In the genomic region with DNA sequence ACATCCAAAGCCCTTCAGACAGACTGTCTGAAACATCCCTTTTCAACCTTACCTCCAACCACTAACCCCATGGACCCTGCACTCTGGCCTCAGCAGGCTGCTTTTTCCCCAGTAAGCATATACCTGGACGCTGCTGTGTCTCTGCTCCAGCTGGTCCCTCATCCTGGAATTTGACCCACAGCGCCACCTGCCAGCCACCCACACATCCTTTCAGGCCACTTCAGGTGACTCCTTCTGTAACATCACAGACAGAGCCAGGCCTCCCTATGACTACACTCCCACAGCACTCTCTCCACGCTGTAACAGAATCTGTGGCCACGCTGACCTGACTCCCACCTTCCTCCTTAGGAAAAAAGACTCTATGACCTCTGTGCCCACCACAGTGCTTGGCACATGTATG, we compare ENCODE assay signal across 1 cellular context.
A peak's percentile ranks its signal among the peaks of the same experiment; 100 is the strongest.
TF ChIP-seq lines count a peak whose summit lies in the region.

No MANE protein-coding gene starts in this region.

TF ChIP-seq in HepG2, 621 proteins besides CTCF, POLR2A, EP300 and RAD21 (continues in another document):
- TF ChIP-seq MTF2 (CRISPR knock-in tag; IDR thresholded peaks at IDR 0.05; ENCODE audit: borderline replicate concordance) (no peak), MXI1 (IDR thresholded peaks at IDR 0.05; ENCODE audit: borderline replicate concordance, low read depth, low read length) (no peak), ZNF234 (CRISPR knock-in tag; conservative IDR thresholded peaks at IDR 0.05) (no peak), MAFK (conservative IDR thresholded peaks at IDR 0.05 in 1 of 2, IDR thresholded peaks at IDR 0.05 in 1 of 2; ENCODE audit: low read length in 2 of 2) (0 out of 4 replicates have a peak, but pooled peaks of 1 of the 2 experiments have one; percentile 1), AHR (CRISPR knock-in tag; IDR thresholded peaks at IDR 0.05) (no peak), REXO4 (CRISPR knock-in tag; IDR thresholded peaks at IDR 0.05; ENCODE audit: borderline replicate concordance) (no peak), STAG1 (CRISPR knock-in tag; IDR thresholded peaks at IDR 0.05) (0 out of 2 replicates have a peak, but pooled peaks have one; percentile 28), MBNL3 (CRISPR knock-in tag; conservative IDR thresholded peaks at IDR 0.05) (no peak), ZNF136 (CRISPR knock-in tag; IDR thresholded peaks at IDR 0.05; ENCODE audit: low read depth) (no peak), MTA3 (CRISPR knock-in tag; IDR thresholded peaks at IDR 0.05) (no peak), LCORL (IDR thresholded peaks at IDR 0.05) (no peak), LCORL (CRISPR knock-in tag; IDR thresholded peaks at IDR 0.05) (no peak), ZFP90 (CRISPR knock-in tag; IDR thresholded peaks at IDR 0.05; ENCODE audit: borderline replicate concordance) (no peak), MEIS1 (CRISPR knock-in tag; IDR thresholded peaks at IDR 0.05; ENCODE audit: borderline replicate concordance) (no peak), POLR2AphosphoS2 (IDR thresholded peaks at IDR 0.05; ENCODE audit: low read depth, low read length) (no peak), ARNTL (CRISPR knock-in tag; IDR thresholded peaks at IDR 0.05) (no peak), YY1 (IDR thresholded peaks at IDR 0.05; ENCODE audit: insufficient read depth, insufficient replicate concordance, low read depth, low read length) (no peak), IKZF1 (IDR thresholded peaks at IDR 0.05) (no peak), CREB1 (IDR thresholded peaks at IDR 0.05) (no peak), CREB1 (CRISPR knock-in tag; IDR thresholded peaks at IDR 0.05) (no peak), SALL1 (CRISPR knock-in tag; IDR thresholded peaks at IDR 0.05) (no peak), ZNF501 (CRISPR knock-in tag; IDR thresholded peaks at IDR 0.05) (no peak), AKAP8 (CRISPR knock-in tag; IDR thresholded peaks at IDR 0.05) (no peak), ZNF160 (CRISPR knock-in tag; IDR thresholded peaks at IDR 0.05) (no peak), ZNF367 (CRISPR knock-in tag; IDR thresholded peaks at IDR 0.05; ENCODE audit: borderline replicate concordance) (no peak), MAFG (CRISPR knock-in tag; IDR thresholded peaks at IDR 0.05) (no peak), SMC3 (IDR thresholded peaks at IDR 0.05; ENCODE audit: low read length) (peak; percentile 45; the same call in 1 of the 2 replicates), TAF1 (CRISPR knock-in tag; IDR thresholded peaks at IDR 0.05) (no peak), ZNF264 (CRISPR knock-in tag; IDR thresholded peaks at IDR 0.05) (no peak), MED1 (CRISPR knock-in tag; IDR thresholded peaks at IDR 0.05) (no peak), ZMYM2 (CRISPR knock-in tag; IDR thresholded peaks at IDR 0.05) (no peak), HNF4A (CRISPR knock-in tag; IDR thresholded peaks at IDR 0.05) (0 out of 2 replicates have a peak, but pooled peaks have one; percentile 8), RXRB (CRISPR knock-in tag; IDR thresholded peaks at IDR 0.05; ENCODE audit: borderline replicate concordance) (0 out of 2 replicates have a peak, but pooled peaks have one; percentile 16), IKZF4 (CRISPR knock-in tag; IDR thresholded peaks at IDR 0.05; ENCODE audit: borderline replicate concordance, low read depth, not compliant biosample characterization) (no peak), DR1 (CRISPR knock-in tag; IDR thresholded peaks at IDR 0.05) (no peak), TARDBP (CRISPR knock-in tag; IDR thresholded peaks at IDR 0.05) (no peak)
- TF ChIP-seq, protein P1, sequence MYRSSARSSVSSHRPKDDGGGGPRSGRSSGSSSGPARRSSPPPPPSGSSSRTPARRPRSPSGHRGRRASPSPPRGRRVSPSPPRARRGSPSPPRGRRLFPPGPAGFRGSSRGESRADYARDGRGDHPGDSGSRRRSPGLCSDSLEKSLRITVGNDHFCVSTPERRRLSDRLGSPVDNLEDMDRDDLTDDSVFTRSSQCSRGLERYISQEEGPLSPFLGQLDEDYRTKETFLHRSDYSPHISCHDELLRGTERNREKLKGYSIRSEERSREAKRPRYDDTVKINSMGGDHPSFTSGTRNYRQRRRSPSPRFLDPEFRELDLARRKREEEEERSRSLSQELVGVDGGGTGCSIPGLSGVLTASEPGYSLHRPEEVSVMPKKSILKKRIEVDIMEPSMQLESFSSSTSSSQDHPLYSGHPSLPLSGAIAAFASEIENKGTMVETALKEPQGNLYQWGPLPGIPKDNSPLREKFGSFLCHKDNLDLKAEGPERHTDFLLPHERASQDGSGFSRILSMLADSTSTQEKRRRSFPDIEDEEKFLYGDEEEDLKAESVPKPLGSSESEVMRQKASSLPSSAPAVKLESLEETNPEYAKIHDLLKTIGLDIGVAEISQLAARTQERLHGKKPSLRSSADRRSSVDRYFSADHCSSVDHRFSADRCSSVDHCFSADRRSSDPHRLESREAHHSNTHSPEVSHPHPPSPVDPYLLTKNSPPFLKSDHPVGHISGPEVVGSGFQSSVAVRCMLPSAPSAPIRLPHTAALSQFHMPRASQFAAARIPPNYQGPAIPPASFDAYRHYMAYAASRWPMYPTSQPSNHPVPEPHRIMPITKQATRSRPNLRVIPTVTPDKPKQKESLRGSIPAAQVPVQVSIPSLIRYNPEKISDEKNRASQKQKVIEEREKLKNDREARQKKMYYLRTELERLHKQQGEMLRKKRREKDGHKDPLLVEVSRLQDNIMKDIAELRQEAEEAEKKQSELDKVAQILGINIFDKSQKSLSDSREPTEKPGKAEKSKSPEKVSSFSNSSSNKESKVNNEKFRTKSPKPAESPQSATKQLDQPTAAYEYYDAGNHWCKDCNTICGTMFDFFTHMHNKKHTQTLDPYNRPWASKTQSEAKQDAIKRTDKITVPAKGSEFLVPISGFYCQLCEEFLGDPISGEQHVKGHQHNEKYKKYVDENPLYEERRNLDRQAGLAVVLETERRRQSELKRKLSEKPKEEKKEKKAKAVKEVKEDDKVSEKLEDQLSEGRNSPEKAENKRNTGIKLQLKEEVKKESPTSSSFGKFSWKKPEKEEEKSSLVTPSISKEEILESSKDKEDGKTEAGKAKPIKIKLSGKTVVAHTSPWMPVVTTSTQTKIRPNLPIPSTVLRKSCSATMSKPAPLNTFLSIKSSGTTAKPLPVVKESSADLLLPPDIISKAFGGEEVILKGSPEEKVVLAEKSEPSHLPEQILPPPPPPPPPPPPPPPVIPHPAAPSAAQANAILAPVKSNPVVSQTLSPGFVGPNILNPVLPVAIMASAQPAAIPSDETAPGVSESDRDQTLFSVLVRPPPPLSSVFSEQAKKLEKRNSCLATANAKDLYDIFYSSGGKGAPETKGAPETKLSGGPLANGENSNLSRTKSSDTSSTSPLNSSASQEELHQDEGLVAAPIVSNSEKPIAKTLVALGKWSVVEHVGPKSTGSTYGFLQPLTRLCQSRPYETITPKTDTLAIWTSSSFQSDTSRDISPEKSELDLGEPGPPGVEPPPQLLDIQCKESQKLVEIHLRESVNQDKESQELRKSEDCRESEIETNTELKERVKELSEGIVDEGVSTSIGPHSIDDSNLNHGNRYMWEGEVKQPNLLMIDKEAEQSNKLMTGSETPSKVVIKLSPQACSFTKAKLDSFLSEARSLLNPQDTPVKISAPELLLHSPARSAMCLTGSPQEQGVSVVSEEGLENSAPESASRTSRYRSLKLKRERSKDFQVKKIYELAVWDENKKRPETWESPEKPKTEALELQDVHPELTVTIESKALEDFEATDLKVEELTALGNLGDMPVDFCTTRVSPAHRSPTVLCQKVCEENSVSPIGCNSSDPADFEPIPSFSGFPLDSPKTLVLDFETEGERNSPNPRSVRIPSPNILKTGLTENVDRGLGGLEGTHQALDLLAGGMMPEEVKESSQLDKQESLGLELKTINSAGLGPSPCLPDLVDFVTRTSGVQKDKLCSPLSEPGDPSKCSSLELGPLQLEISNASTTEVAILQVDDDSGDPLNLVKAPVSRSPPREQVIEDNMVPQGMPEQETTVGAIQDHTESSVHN (CRISPR knock-in tag; IDR thresholded peaks at IDR 0.05) = no peak
- TF ChIP-seq, protein P2, sequence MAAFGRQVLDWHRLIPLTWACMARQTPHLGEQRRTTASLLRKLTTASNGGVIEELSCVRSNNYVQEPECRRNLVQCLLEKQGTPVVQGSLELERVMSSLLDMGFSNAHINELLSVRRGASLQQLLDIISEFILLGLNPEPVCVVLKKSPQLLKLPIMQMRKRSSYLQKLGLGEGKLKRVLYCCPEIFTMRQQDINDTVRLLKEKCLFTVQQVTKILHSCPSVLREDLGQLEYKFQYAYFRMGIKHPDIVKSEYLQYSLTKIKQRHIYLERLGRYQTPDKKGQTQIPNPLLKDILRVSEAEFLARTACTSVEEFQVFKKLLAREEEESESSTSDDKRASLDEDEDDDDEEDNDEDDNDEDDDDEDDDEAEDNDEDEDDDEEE (CRISPR knock-in tag; IDR thresholded peaks at IDR 0.05) = no peak
- TF ChIP-seq, protein P3, sequence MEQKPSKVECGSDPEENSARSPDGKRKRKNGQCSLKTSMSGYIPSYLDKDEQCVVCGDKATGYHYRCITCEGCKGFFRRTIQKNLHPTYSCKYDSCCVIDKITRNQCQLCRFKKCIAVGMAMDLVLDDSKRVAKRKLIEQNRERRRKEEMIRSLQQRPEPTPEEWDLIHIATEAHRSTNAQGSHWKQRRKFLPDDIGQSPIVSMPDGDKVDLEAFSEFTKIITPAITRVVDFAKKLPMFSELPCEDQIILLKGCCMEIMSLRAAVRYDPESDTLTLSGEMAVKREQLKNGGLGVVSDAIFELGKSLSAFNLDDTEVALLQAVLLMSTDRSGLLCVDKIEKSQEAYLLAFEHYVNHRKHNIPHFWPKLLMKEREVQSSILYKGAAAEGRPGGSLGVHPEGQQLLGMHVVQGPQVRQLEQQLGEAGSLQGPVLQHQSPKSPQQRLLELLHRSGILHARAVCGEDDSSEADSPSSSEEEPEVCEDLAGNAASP (CRISPR knock-in tag; IDR thresholded peaks at IDR 0.05; ENCODE audit: borderline replicate concordance) = peak; percentile 60; the same call in 1 of the 2 replicates
- TF ChIP-seq, protein P4, sequence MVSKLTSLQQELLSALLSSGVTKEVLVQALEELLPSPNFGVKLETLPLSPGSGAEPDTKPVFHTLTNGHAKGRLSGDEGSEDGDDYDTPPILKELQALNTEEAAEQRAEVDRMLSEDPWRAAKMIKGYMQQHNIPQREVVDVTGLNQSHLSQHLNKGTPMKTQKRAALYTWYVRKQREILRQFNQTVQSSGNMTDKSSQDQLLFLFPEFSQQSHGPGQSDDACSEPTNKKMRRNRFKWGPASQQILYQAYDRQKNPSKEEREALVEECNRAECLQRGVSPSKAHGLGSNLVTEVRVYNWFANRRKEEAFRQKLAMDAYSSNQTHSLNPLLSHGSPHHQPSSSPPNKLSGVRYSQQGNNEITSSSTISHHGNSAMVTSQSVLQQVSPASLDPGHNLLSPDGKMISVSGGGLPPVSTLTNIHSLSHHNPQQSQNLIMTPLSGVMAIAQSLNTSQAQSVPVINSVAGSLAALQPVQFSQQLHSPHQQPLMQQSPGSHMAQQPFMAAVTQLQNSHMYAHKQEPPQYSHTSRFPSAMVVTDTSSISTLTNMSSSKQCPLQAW (CRISPR knock-in tag; IDR thresholded peaks at IDR 0.05) = 0 out of 2 replicates have a peak, but pooled peaks have one; percentile 20
- TF ChIP-seq, protein P5, sequence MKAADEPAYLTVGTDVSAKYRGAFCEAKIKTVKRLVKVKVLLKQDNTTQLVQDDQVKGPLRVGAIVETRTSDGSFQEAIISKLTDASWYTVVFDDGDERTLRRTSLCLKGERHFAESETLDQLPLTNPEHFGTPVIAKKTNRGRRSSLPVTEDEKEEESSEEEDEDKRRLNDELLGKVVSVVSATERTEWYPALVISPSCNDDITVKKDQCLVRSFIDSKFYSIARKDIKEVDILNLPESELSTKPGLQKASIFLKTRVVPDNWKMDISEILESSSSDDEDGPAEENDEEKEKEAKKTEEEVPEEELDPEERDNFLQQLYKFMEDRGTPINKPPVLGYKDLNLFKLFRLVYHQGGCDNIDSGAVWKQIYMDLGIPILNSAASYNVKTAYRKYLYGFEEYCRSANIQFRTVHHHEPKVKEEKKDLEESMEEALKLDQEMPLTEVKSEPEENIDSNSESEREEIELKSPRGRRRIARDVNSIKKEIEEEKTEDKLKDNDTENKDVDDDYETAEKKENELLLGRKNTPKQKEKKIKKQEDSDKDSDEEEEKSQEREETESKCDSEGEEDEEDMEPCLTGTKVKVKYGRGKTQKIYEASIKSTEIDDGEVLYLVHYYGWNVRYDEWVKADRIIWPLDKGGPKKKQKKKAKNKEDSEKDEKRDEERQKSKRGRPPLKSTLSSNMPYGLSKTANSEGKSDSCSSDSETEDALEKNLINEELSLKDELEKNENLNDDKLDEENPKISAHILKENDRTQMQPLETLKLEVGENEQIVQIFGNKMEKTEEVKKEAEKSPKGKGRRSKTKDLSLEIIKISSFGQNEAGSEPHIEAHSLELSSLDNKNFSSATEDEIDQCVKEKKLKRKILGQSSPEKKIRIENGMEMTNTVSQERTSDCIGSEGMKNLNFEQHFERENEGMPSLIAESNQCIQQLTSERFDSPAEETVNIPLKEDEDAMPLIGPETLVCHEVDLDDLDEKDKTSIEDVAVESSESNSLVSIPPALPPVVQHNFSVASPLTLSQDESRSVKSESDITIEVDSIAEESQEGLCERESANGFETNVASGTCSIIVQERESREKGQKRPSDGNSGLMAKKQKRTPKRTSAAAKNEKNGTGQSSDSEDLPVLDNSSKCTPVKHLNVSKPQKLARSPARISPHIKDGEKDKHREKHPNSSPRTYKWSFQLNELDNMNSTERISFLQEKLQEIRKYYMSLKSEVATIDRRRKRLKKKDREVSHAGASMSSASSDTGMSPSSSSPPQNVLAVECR (CRISPR knock-in tag; IDR thresholded peaks at IDR 0.05; ENCODE audit: borderline replicate concordance) = no peak
- TF ChIP-seq, protein P6, sequence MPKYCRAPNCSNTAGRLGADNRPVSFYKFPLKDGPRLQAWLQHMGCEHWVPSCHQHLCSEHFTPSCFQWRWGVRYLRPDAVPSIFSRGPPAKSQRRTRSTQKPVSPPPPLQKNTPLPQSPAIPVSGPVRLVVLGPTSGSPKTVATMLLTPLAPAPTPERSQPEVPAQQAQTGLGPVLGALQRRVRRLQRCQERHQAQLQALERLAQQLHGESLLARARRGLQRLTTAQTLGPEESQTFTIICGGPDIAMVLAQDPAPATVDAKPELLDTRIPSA (CRISPR knock-in tag; IDR thresholded peaks at IDR 0.05; ENCODE audit: borderline replicate concordance) = no peak
- TF ChIP-seq, protein P7, sequence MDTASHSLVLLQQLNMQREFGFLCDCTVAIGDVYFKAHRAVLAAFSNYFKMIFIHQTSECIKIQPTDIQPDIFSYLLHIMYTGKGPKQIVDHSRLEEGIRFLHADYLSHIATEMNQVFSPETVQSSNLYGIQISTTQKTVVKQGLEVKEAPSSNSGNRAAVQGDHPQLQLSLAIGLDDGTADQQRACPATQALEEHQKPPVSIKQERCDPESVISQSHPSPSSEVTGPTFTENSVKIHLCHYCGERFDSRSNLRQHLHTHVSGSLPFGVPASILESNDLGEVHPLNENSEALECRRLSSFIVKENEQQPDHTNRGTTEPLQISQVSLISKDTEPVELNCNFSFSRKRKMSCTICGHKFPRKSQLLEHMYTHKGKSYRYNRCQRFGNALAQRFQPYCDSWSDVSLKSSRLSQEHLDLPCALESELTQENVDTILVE (CRISPR knock-in tag; IDR thresholded peaks at IDR 0.05) = no peak
- TF ChIP-seq, protein P8, sequence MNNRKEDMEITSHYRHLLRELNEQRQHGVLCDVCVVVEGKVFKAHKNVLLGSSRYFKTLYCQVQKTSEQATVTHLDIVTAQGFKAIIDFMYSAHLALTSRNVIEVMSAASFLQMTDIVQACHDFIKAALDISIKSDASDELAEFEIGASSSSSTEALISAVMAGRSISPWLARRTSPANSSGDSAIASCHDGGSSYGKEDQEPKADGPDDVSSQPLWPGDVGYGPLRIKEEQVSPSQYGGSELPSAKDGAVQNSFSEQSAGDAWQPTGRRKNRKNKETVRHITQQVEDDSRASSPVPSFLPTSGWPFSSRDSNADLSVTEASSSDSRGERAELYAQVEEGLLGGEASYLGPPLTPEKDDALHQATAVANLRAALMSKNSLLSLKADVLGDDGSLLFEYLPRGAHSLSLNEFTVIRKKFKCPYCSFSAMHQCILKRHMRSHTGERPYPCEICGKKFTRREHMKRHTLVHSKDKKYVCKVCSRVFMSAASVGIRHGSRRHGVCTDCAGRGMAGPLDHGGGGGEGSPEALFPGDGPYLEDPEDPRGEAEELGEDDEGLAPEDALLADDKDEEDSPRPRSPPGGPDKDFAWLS (CRISPR knock-in tag; IDR thresholded peaks at IDR 0.05; ENCODE audit: borderline replicate concordance) = no peak
